In the genomic region with DNA sequence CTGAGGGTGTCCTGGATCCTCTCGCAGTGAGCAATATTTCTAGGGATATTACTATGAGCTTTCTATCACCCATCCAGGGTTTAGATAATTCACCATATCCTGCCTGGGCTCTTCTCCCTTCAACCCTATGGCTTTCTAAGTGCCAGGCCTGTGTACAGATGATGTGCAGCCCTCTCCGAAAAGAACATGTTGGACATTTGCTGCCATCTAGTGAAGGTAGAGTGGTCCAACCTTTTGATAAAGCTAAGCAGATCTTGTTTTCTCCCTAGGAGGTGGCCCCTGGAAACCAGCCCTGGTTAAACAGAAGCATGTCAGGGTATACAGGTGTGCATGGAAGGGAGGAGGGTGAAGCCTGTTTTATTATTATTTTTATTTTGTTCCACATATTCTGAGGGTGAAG, we compare ENCODE assay signal across 8 cellular contexts. TPM values are rescaled to one million over a fixed set of nuclear protein-coding genes. Genes with fewer than 3 reads are reported as not detected.
DNase-seq lines count a peak whose midpoint lies in the region; ATAC-seq and TF ChIP-seq lines count a peak whose summit lies in the region.

No MANE protein-coding gene starts in this region.

- H3K9me3 ChIP-seq in HEK293 (ENCODE audit: control insufficient read depth, insufficient read depth, low read depth, low read length) (no peaks in the 10 kb centered on the region), hepatocyte (ENCODE audit: low read depth) (no peaks in the 10 kb centered on the region)

- H3K9me3 Mint-ChIP-seq in activated CD4-positive, alpha-beta memory T cell treated with anti-CD3 and anti-CD28 coated beads, Interleukin-2, amount 10 ng/mL, durations not matched to agents 7 days and 5 days = no peaks in the 10 kb centered on the region

- no peaks in the 10 kb centered on the region for H4K20me1 ChIP-seq in hepatocyte (ENCODE audit: insufficient read depth, poor library complexity, severe bottlenecking)

- POLR2A ChIA-PET in HEK293 (lab: Yijun Ruan, JAX) = no interaction called here
- POLR2A ChIA-PET in activated CD4-positive, alpha-beta memory T cell treated with anti-CD3 and anti-CD28 coated beads, Interleukin-2, amount 10 ng/mL, durations not matched to agents 7 days and 5 days (lab: Charles Lee) = no interaction called here

- H2AFZ ChIP-seq in hepatocyte = no peak overlapping the region

- TF ChIP-seq CTCF in AG09309 (IDR thresholded peaks at IDR 0.05; ENCODE audit: control insufficient read depth, insufficient read depth, low read depth, low read length, missing control alignments) (peak; percentile 60), HEK293 (tag by site-specific recombination; IDR thresholded peaks at IDR 0.05) (no peak; the same call in 1 of the 2 replicates), VCaP (conservative IDR thresholded peaks at IDR 0.05) (peak; percentile 69), hepatocyte (IDR thresholded peaks at IDR 0.05; ENCODE audit: poor library complexity) (peak; percentile 58)

- H3K36me3 ChIP-seq in HEK293 (ENCODE audit: control insufficient read depth in 2 of 2, insufficient read depth in 1 of 2, low read length in 2 of 2) = no peaks in the 10 kb centered on the region
- no peaks in the 10 kb centered on the region for H3K36me3 ChIP-seq in hepatocyte (replicated peaks; ENCODE audit: insufficient read depth, low read depth)

- H3K4me3 Mint-ChIP-seq in activated CD4-positive, alpha-beta memory T cell treated with anti-CD3 and anti-CD28 coated beads, Interleukin-2, amount 10 ng/mL, durations not matched to agents 7 days and 5 days = no peak overlapping the region

- H3K27me3 Mint-ChIP-seq in activated CD4-positive, alpha-beta memory T cell treated with anti-CD3 and anti-CD28 coated beads, Interleukin-2, amount 10 ng/mL, durations not matched to agents 7 days and 5 days = peaks cover 35% of the 10 kb centered on the region

- CTCF ChIA-PET in HEK293 (lab: Yijun Ruan, JAX) = interaction anchor here (0.7 to 1.9 kb wide), 16 partner anchors 9 to 323 kb away, joined by 3 to 18 read pairs (median 4); no protein-coding TSS in a partner anchor
- CTCF ChIA-PET in activated CD4-positive, alpha-beta memory T cell treated with anti-CD3 and anti-CD28 coated beads, Interleukin-2, amount 10 ng/mL, durations not matched to agents 7 days and 5 days (lab: Charles Lee) = interaction anchor here (0.7 to 1.0 kb wide), 5 partner anchors 9 to 197 kb away, joined by 3 to 4 read pairs (median 3); no protein-coding TSS in a partner anchor

- H3K4me3 ChIP-seq in AG09309 (ENCODE audit: control insufficient read depth, low read depth, low read length) = no peak overlapping the region
- no peak overlapping the region for H3K4me3 ChIP-seq in HEK293 (ENCODE audit: low read depth, low read length)
- no peak overlapping the region for H3K4me3 ChIP-seq in hepatocyte

- H3K27ac ChIP-seq in HEK293 (ENCODE audit: extremely low read depth, low read depth, low read length) = no peak overlapping the region
- no peak overlapping the region for H3K27ac ChIP-seq in VCaP
- no peak overlapping the region for H3K27ac ChIP-seq in hepatocyte

- H3K9me2 ChIP-seq in hepatocyte (replicated peaks; ENCODE audit: insufficient read depth) = no peaks in the 10 kb centered on the region

- no peaks in the 10 kb centered on the region for H3K4me1 Mint-ChIP-seq in activated CD4-positive, alpha-beta memory T cell treated with anti-CD3 and anti-CD28 coated beads, Interleukin-2, amount 10 ng/mL, durations not matched to agents 7 days and 5 days

- H3K27me3 ChIP-seq in hepatocyte = peaks cover 11% of the 10 kb centered on the region

- H3K36me3 Mint-ChIP-seq in activated CD4-positive, alpha-beta memory T cell treated with anti-CD3 and anti-CD28 coated beads, Interleukin-2, amount 10 ng/mL, durations not matched to agents 7 days and 5 days (ENCODE audit: low read depth) = no peaks in the 10 kb centered on the region

- no peak overlapping the region for H3K4me2 ChIP-seq in hepatocyte

- H3K4me1 ChIP-seq in HEK293 (ENCODE audit: control insufficient read depth, insufficient read depth, low read length) (no peaks in the 10 kb centered on the region), hepatocyte (ENCODE audit: insufficient read depth) (no peaks in the 10 kb centered on the region)

- ATAC-seq in GM21381 (IDR thresholded peaks at IDR 0.05; ENCODE audit: unreplicated experiment) (no peak), HG03135 (IDR thresholded peaks at IDR 0.05; ENCODE audit: unreplicated experiment) (no peak), HG03159 (IDR thresholded peaks at IDR 0.05; ENCODE audit: unreplicated experiment) (no peak)

- DNase-seq in AG09309 (ENCODE audit: low read depth) (peak; percentile 38), hepatocyte (ENCODE audit: low spot score) (peak; percentile 52)
- DNase-seq in activated CD4-positive, alpha-beta memory T cell treated with anti-CD3 and anti-CD28 coated beads, Interleukin-2, amount 10 ng/mL, durations not matched to agents 7 days and 5 days = no peak

- WGBS in hepatocyte (ENCODE audit: low lambda C conversion rate, missing lambda C conversion rate) = 67% methylated on average over 2 of the region's 2 CpGs

- no peaks in the 10 kb centered on the region for H3K79me2 ChIP-seq in hepatocyte

- no peak overlapping the region for H3K27ac Mint-ChIP-seq in activated CD4-positive, alpha-beta memory T cell treated with anti-CD3 and anti-CD28 coated beads, Interleukin-2, amount 10 ng/mL, durations not matched to agents 7 days and 5 days

TF ChIP-seq in HEK293, 187 proteins besides CTCF, POLR2A, EP300 and RAD21:
- peak; percentile 47 for TF ChIP-seq ZNF654 (tag by site-specific recombination; IDR thresholded peaks at IDR 0.05; ENCODE audit: low read depth)
- TF ChIP-seq, protein P1, sequence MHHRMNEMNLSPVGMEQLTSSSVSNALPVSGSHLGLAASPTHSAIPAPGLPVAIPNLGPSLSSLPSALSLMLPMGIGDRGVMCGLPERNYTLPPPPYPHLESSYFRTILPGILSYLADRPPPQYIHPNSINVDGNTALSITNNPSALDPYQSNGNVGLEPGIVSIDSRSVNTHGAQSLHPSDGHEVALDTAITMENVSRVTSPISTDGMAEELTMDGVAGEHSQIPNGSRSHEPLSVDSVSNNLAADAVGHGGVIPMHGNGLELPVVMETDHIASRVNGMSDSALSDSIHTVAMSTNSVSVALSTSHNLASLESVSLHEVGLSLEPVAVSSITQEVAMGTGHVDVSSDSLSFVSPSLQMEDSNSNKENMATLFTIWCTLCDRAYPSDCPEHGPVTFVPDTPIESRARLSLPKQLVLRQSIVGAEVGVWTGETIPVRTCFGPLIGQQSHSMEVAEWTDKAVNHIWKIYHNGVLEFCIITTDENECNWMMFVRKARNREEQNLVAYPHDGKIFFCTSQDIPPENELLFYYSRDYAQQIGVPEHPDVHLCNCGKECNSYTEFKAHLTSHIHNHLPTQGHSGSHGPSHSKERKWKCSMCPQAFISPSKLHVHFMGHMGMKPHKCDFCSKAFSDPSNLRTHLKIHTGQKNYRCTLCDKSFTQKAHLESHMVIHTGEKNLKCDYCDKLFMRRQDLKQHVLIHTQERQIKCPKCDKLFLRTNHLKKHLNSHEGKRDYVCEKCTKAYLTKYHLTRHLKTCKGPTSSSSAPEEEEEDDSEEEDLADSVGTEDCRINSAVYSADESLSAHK (tag by site-specific recombination; IDR thresholded peaks at IDR 0.05) = no peak
- no peak for TF ChIP-seq ZNF677 (tag by site-specific recombination; IDR thresholded peaks at IDR 0.05)
- TF ChIP-seq, protein P2, sequence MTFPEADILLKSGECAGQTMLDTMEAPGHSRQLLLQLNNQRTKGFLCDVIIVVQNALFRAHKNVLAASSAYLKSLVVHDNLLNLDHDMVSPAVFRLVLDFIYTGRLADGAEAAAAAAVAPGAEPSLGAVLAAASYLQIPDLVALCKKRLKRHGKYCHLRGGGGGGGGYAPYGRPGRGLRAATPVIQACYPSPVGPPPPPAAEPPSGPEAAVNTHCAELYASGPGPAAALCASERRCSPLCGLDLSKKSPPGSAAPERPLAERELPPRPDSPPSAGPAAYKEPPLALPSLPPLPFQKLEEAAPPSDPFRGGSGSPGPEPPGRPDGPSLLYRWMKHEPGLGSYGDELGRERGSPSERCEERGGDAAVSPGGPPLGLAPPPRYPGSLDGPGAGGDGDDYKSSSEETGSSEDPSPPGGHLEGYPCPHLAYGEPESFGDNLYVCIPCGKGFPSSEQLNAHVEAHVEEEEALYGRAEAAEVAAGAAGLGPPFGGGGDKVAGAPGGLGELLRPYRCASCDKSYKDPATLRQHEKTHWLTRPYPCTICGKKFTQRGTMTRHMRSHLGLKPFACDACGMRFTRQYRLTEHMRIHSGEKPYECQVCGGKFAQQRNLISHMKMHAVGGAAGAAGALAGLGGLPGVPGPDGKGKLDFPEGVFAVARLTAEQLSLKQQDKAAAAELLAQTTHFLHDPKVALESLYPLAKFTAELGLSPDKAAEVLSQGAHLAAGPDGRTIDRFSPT (tag by site-specific recombination; IDR thresholded peaks at IDR 0.05) = no peak
- no peak for TF ChIP-seq KLF17 (tag by site-specific recombination; IDR thresholded peaks at IDR 0.05)
- TF ChIP-seq ZNF830 (tag by site-specific recombination; IDR thresholded peaks at IDR 0.05; ENCODE audit: low read depth) = no peak

RNA-seq across cellular contexts. Expression of gene SCN10A, which starts 27.9 kb away (rescaled TPM):
- total RNA-seq in hepatocyte = not detected in 2 replicates
- not detected in 2 replicates for polyA plus RNA-seq in hepatocyte
- total RNA-seq in activated CD4-positive, alpha-beta memory T cell treated with anti-CD3 and anti-CD28 coated beads, Interleukin-2, amount 10 ng/mL, durations not matched to agents 7 days and 5 days = not detected
